Comparison of ENCODE assay signal across 8 cellular contexts in the genomic region with DNA sequence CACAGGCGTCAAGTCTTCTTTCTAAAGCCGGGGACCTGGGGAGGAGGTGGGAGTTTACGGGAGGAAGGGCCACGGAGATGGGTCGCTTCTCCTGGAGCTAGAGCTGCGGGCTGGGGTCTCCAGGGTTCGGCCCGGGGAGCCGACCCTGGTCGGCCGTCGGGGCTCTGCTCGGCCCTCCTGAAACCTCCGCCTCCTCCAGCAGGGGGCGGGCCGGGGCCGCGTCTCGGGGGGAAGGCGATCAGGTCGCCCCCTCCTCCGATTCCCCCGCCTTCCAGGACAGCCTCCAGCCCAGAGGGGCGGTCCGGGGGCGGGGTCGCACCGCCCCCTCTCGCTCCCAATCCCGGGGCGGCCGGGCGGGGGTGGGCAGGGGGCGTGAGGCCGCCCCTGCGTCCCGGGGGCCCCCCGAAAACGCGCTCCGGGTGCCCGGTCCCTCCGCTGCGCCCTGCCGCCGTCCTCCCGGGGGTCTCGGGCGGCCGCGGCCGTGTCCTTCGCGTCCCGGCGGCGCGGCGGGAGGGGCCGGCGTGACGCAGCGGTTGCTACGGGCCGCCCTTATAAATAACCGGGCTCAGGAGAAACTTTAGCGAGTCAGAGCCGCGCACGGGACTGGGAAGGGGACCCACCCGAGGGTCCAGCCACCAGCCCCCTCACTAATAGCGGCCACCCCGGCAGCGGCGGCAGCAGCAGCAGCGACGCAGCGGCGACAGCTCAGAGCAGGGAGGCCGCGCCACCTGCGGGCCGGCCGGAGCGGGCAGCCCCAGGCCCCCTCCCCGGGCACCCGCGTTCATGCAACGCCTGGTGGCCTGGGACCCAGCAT. TPM values are rescaled to one million over a fixed set of nuclear protein-coding genes. Genes with fewer than 3 reads are reported as not detected.
DNase-seq lines count a peak whose midpoint lies in the region; ATAC-seq and TF ChIP-seq lines count a peak whose summit lies in the region.

A gene (plus strand): TSS at position 580 of the 814 bp plus-strand sequence. CDS start 204 bp downstream, at position 784.

- H3K36me3 Mint-ChIP-seq in central memory CD8-positive, alpha-beta T cell (ENCODE audit: insufficient read depth): peaks cover 15% of the 10 kb centered on the region

- peaks cover 36% of the 10 kb centered on the region for H3K4me1 Mint-ChIP-seq in central memory CD8-positive, alpha-beta T cell

- peak within 1 kb of the TSS; percentile 94 for H3K4me3 ChIP-seq in kidney epithelial cell (ENCODE audit: low read depth, low read length)

- no peaks in the 10 kb centered on the region for H3K27me3 ChIP-seq in kidney epithelial cell (ENCODE audit: control insufficient read depth, insufficient read depth, low read length)

- no peaks in the 10 kb centered on the region for H3K9me3 Mint-ChIP-seq in central memory CD8-positive, alpha-beta T cell

- DNase-seq in NCI-H226: peak; percentile 87
- peak; percentile 84 for DNase-seq in activated CD4-positive, CD25-positive, alpha-beta regulatory T cell treated with anti-CD3 and anti-CD28 coated beads, Interleukin-2, amount 50 U/mL, for 72 hours
- DNase-seq in central memory CD8-positive, alpha-beta T cell (ENCODE audit: low spot score in 2 of 2): peak; percentile 60 to 72
- no peak for DNase-seq in kidney epithelial cell (ENCODE audit: low read depth)
- DNase-seq in stimulated activated CD4-positive, alpha-beta T cell treated with anti-CD3 and anti-CD28 coated beads, Interleukin-1b, Interleukin-23, amount 100 ng/mL, for 1 hour (ENCODE audit: low read depth in 2 of 2): peak; percentile 68 to 70

- H3K4me3 Mint-ChIP-seq in central memory CD8-positive, alpha-beta T cell: peak within 1 kb of the TSS; percentile 81

- peaks cover 6% of the 10 kb centered on the region for H3K36me3 ChIP-seq in kidney epithelial cell (ENCODE audit: control insufficient read depth, insufficient read depth, low read length)

- peaks cover 10% of the 10 kb centered on the region for H3K27me3 Mint-ChIP-seq in central memory CD8-positive, alpha-beta T cell

- peak; percentile 33 for ATAC-seq in HG02938 (IDR thresholded peaks at IDR 0.05; ENCODE audit: unreplicated experiment)
- peak; percentile 36 for ATAC-seq in central memory CD8-positive, alpha-beta T cell (replicated peaks; ENCODE audit: extremely low read depth, poor library complexity, severe bottlenecking)
- ATAC-seq in HG03469 (IDR thresholded peaks at IDR 0.05; ENCODE audit: unreplicated experiment): no peak

- TF ChIP-seq CTCF in GM12874 (IDR thresholded peaks at IDR 0.05; ENCODE audit: insufficient read depth, low read depth, low read length): peak; percentile 74
- TF ChIP-seq CTCF in kidney epithelial cell (IDR thresholded peaks at IDR 0.05; ENCODE audit: insufficient read depth, low read length, poor library complexity, severe bottlenecking): peak; percentile 79

- peak within 1 kb of the TSS; percentile 99 for H3K27ac Mint-ChIP-seq in central memory CD8-positive, alpha-beta T cell (ENCODE audit: low read depth)

RNA-seq across cellular contexts. Expression of the gene that starts here (rescaled TPM):
- 105 and 117 TPM in 2 replicates for total RNA-seq in kidney epithelial cell
